Comparison of ENCODE assay signal across 15 cellular contexts in the genomic region with DNA sequence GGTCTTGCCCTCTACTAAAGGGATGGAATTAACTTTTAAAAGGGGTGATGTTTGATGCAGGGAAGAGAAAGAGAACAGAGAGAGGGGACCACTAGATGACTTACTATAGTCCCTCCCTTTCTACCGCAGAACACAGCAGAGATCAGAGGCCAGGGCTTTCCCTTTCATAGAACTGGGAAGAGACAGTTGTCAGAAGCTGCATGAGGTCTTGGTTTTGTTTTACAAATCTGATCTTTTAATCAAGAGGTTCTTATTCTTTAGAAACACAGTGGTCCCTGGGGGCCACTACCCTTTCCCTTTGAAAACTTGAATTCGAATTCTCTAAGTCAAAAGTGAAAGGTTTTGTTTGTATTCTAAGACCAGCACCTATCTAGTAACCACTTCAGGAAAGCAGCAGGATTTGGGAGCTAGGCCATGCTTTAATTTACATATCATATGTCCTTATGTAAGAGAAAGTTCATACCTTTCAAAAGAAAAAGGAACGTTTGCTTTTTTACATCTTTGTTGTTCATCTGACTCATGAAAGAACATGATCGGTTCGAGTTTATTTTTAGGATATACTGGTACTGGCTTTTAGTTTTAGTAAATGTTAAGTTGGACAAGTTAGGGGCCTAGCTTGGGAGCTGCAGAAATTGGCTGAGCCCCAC. TPM values are rescaled to one million over a fixed set of nuclear protein-coding genes. Genes with fewer than 3 reads are reported as not detected.
DNase-seq lines count a peak whose midpoint lies in the region; ATAC-seq and TF ChIP-seq lines count a peak whose summit lies in the region.
"Had no signal": no experiment of that assay in that cellular context is flagged by ENCODE, and none has a peak within 500 bp of the region (broad histone marks: within the 10 kb centered on the region; RNA-seq: fewer than 3 reads in every experiment).

No MANE protein-coding gene starts in this region.

- H3K4me3 ChIP-seq in RWPE2 (ENCODE audit: severe bottlenecking) (no peak overlapping the region), adrenal gland (no peak overlapping the region)
- H3K4me3 ChIP-seq: A549 had no signal

- CTCF ChIA-PET in activated CD4-positive, alpha-beta T cell treated with anti-CD3 and anti-CD28 coated beads, Interleukin-2, amount 10 ng/mL, durations not matched to agents 7 days and 5 days (lab: Charles Lee), result interaction anchor here (1.2 to 1.4 kb wide), 4 partner anchors 11 to 470 kb away, joined by 3 to 5 read pairs (median 3); no protein-coding TSS in a partner anchor

- peak overlapping the region; percentile 12 for H3K27ac ChIP-seq in RWPE2 (ENCODE audit: poor library complexity, severe bottlenecking)
- H3K27ac ChIP-seq in adrenal gland, result peak overlapping the region in 1 of 5 donors; percentile 23
- H3K27ac ChIP-seq: A549 had no signal

- peaks cover 52% of the 10 kb centered on the region for H3K4me1 Mint-ChIP-seq in activated CD4-positive, alpha-beta T cell treated with anti-CD3 and anti-CD28 coated beads, Interleukin-2, amount 10 ng/mL, durations not matched to agents 7 days and 5 days
- peaks cover 47% of the 10 kb centered on the region for H3K4me1 Mint-ChIP-seq in glutamatergic neuron (ENCODE audit: low read depth, unreplicated experiment)
- peaks cover 63% of the 10 kb centered on the region for H3K4me1 Mint-ChIP-seq in stimulated activated memory B cell treated with anti-CD40 and anti-IgM and Interleukin-4, amounts not matched to agents 10 μg/mL and 1 μg/mL and 100 μg/mL, for 72 hours

- intact Hi-C loops in adrenal gland (cut with DNase I), result loop anchor here (10.0 kb wide), 2 partner anchors 473 to 1023 kb away; no protein-coding TSS in a partner anchor

- ATAC-seq in RWPE2 (ENCODE audit: low read depth), result no peak
- no peak for ATAC-seq in stimulated activated memory B cell treated with anti-CD40 and anti-IgM and Interleukin-4, amounts not matched to agents 10 μg/mL and 1 μg/mL and 100 μg/mL, for 72 hours
- ATAC-seq in GM18517 (IDR thresholded peaks at IDR 0.05; ENCODE audit: unreplicated experiment), result no peak
- ATAC-seq: A549 had no signal

- no peak for TF ChIP-seq POLR2A in adrenal gland (IDR thresholded peaks at IDR 0.05)

- 41 to 48% (median 46%) methylated on average over 5 of the region's 5 CpGs for WGBS in adrenal gland, 4 donors

- POLR2A ChIA-PET in activated CD4-positive, alpha-beta T cell treated with anti-CD3 and anti-CD28 coated beads, Interleukin-2, amount 10 ng/mL, durations not matched to agents 7 days and 5 days (lab: Charles Lee), result interaction anchor here (0.6 to 1.1 kb wide), 2 partner anchors 34 to 639 kb away, joined by 3 to 4 read pairs; a partner anchor contains a TSS

- TF ChIP-seq CTCF in RWPE2 (IDR thresholded peaks at IDR 0.05; ENCODE audit: poor library complexity, severe bottlenecking) (no peak), glutamatergic neuron (IDR thresholded peaks at IDR 0.05; ENCODE audit: partially characterized antibody, unreplicated experiment) (no peak), adrenal gland (IDR thresholded peaks at IDR 0.05) (no peak)

- H3K4me3 Mint-ChIP-seq in activated CD4-positive, alpha-beta T cell treated with anti-CD3 and anti-CD28 coated beads, Interleukin-2, amount 10 ng/mL, durations not matched to agents 7 days and 5 days, result peak overlapping the region; percentile 30
- peak overlapping the region; percentile 35 for H3K4me3 Mint-ChIP-seq in glutamatergic neuron (ENCODE audit: unreplicated experiment)
- H3K4me3 Mint-ChIP-seq in stimulated activated memory B cell treated with anti-CD40 and anti-IgM and Interleukin-4, amounts not matched to agents 10 μg/mL and 1 μg/mL and 100 μg/mL, for 72 hours, result no peak overlapping the region
- H3K4me3 Mint-ChIP-seq: T-helper 1 cell treated with Interleukin-12 subunit alpha and Interleukin-12 subunit beta and Interleukin-4 antibody, amounts not matched to agents 30 μg/mL and 1 μg/mL, for 36 hours had no signal

- peaks cover 42% of the 10 kb centered on the region for H3K36me3 Mint-ChIP-seq in activated CD4-positive, alpha-beta T cell treated with anti-CD3 and anti-CD28 coated beads, Interleukin-2, amount 10 ng/mL, durations not matched to agents 7 days and 5 days (ENCODE audit: low read depth)
- peaks cover 8% of the 10 kb centered on the region for H3K36me3 Mint-ChIP-seq in glutamatergic neuron (ENCODE audit: unreplicated experiment)
- peaks cover 16% of the 10 kb centered on the region for H3K36me3 Mint-ChIP-seq in stimulated activated memory B cell treated with anti-CD40 and anti-IgM and Interleukin-4, amounts not matched to agents 10 μg/mL and 1 μg/mL and 100 μg/mL, for 72 hours

- peak overlapping the region; percentile 47 for H3K27ac Mint-ChIP-seq in activated CD4-positive, alpha-beta T cell treated with anti-CD3 and anti-CD28 coated beads, Interleukin-2, amount 10 ng/mL, durations not matched to agents 7 days and 5 days
- H3K27ac Mint-ChIP-seq in glutamatergic neuron (ENCODE audit: unreplicated experiment), result peak overlapping the region; percentile 26
- H3K27ac Mint-ChIP-seq in stimulated activated memory B cell treated with anti-CD40 and anti-IgM and Interleukin-4, amounts not matched to agents 10 μg/mL and 1 μg/mL and 100 μg/mL, for 72 hours, result peak overlapping the region; percentile 75

- H3K9me3 ChIP-seq in RWPE2 (ENCODE audit: severe bottlenecking) (no peaks in the 10 kb centered on the region), adrenal gland (replicated peaks in 1 of 3) (no peaks in the 10 kb centered on the region)
- H3K9me3 ChIP-seq: A549 had no signal

- H3K36me3 ChIP-seq in RWPE2 (ENCODE audit: low read depth), result peaks cover 7% of the 10 kb centered on the region; the same call in 1 of the 2 replicates
- H3K36me3 ChIP-seq in adrenal gland (replicated peaks in 1 of 2), result no peaks in the 10 kb centered on the region

- peak; percentile 12 for DNase-seq in activated CD4-positive, alpha-beta T cell treated with anti-CD3 and anti-CD28 coated beads, Interleukin-2, amount 10 ng/mL, durations not matched to agents 7 days and 5 days
- DNase-seq in activated CD4-positive, alpha-beta T cell treated with anti-CD3 and anti-CD28 coated beads for 48 hours, result no peak
- DNase-seq in RWPE2 (ENCODE audit: low spot score) (no peak), glutamatergic neuron (no peak), HUDEP-2 (lab: John Stamatoyannopoulos, UW; ENCODE audit: unreplicated experiment in 76 of 76) (no peak), adrenal gland (no peak)
- DNase-seq: effector memory CD4-positive, alpha-beta T cell; GDM1; KBM-7; NCI-H446 had no signal

- no peaks in the 10 kb centered on the region for H3K9me3 Mint-ChIP-seq in activated CD4-positive, alpha-beta T cell treated with anti-CD3 and anti-CD28 coated beads, Interleukin-2, amount 10 ng/mL, durations not matched to agents 7 days and 5 days
- H3K9me3 Mint-ChIP-seq in glutamatergic neuron (ENCODE audit: unreplicated experiment), result peaks cover 25% of the 10 kb centered on the region
- H3K9me3 Mint-ChIP-seq in stimulated activated memory B cell treated with anti-CD40 and anti-IgM and Interleukin-4, amounts not matched to agents 10 μg/mL and 1 μg/mL and 100 μg/mL, for 72 hours, result no peaks in the 10 kb centered on the region
- H3K9me3 Mint-ChIP-seq: T-helper 1 cell treated with Interleukin-12 subunit alpha and Interleukin-12 subunit beta and Interleukin-4 antibody, amounts not matched to agents 30 μg/mL and 1 μg/mL, for 36 hours had no signal

- H3K27me3 Mint-ChIP-seq in activated CD4-positive, alpha-beta T cell treated with anti-CD3 and anti-CD28 coated beads, Interleukin-2, amount 10 ng/mL, durations not matched to agents 7 days and 5 days, result no peaks in the 10 kb centered on the region
- H3K27me3 Mint-ChIP-seq in glutamatergic neuron (ENCODE audit: unreplicated experiment), result peaks cover 21% of the 10 kb centered on the region
- H3K27me3 Mint-ChIP-seq in stimulated activated memory B cell treated with anti-CD40 and anti-IgM and Interleukin-4, amounts not matched to agents 10 μg/mL and 1 μg/mL and 100 μg/mL, for 72 hours, result no peaks in the 10 kb centered on the region

- H3K27me3 ChIP-seq in RWPE2 (ENCODE audit: insufficient read depth, poor library complexity, severe bottlenecking), result no peaks in the 10 kb centered on the region
- no peaks in the 10 kb centered on the region for H3K27me3 ChIP-seq in adrenal gland

- H3K4me1 ChIP-seq in RWPE2 (ENCODE audit: insufficient read depth, poor library complexity, severe bottlenecking) (peaks cover 27% of the 10 kb centered on the region), adrenal gland (replicated peaks in 1 of 2) (peaks cover 26 to 48% of the 10 kb centered on the region in 2 donors)

RNA-seq across cellular contexts. Expression of a gene that starts 6.3 kb away (rescaled TPM):
- 10 to 100 TPM; 24.3 to 26.4 TPM for total RNA-seq in activated CD4-positive, alpha-beta T cell treated with anti-CD3 and anti-CD28 coated beads, Interleukin-2, amount 10 ng/mL, durations not matched to agents 7 days and 5 days
- total RNA-seq in glutamatergic neuron (ENCODE audit: unreplicated experiment), result 28.8 TPM
- 10 to 100 TPM; 10.8 to 19.1 (median 13.0) TPM for total RNA-seq in adrenal gland
- 1 to 10 TPM; 1.2 to 3.5 (median 1.2) TPM for polyA plus RNA-seq in adrenal gland

RNA-seq across cellular contexts. Expression of a gene that starts 41.0 kb away (rescaled TPM):
- total RNA-seq in activated CD4-positive, alpha-beta T cell treated with anti-CD3 and anti-CD28 coated beads, Interleukin-2, amount 10 ng/mL, durations not matched to agents 7 days and 5 days, result under 1 TPM in 1 of 2 experiments, not detected in 1; 0.15 TPM
- total RNA-seq in glutamatergic neuron (ENCODE audit: unreplicated experiment) (16.3 TPM), adrenal gland (10 to 100 TPM in 1 of 8 donors, 1 to 10 TPM in 6, under 1 TPM in 1; 0.97 to 11.1 (median 3.5) TPM)
- 1 to 10 TPM in 2 of 3 donors, under 1 TPM in 1; 0.57 to 1.3 (median 1.2) TPM for polyA plus RNA-seq in adrenal gland
- total RNA-seq: pulmonary artery endothelial cell had no signal
